8 cellular contexts compared by ENCODE assay signal in the genomic region with DNA sequence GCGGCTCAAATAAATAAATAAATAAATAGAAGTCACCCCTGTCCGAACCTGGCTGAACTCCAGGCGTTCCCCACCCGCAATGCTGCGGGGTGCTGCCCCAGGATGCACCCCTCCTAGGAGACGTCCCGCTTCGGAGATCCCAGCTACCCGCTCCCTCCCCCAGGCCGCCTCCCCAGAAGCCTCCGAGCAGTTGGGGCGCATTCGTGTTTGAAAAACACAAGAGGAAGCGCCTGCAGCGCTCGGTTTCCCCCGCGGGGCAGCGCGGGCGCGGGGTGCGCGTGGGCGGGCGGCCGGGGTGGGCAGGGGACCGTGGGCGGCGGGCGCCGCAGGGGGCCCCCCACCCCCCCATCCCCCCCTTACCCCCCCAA. TPM values are rescaled to one million over a fixed set of nuclear protein-coding genes. Genes with fewer than 3 reads are reported as not detected.
A peak's percentile ranks its signal among the peaks of the same experiment; 100 is the strongest.
DNase-seq lines count a peak whose midpoint lies in the region; ATAC-seq, FAIRE-seq and TF ChIP-seq lines count a peak whose summit lies in the region.

No MANE protein-coding gene starts in this region.

- H3K4me1 ChIP-seq in colonic mucosa (peaks cover 8% of the 10 kb centered on the region), HepG2 (ENCODE audit: insufficient read depth, low read length) (peaks cover 48% of the 10 kb centered on the region)

- POLR2A ChIA-PET in HepG2 (lab: Yijun Ruan, JAX), result interaction anchor here (1.0 to 3.0 kb wide), 13 partner anchors 8 to 188 kb away, joined by 3 to 55 read pairs (median 7); a partner anchor contains a TSS

- CTCF ChIA-PET in HepG2 (lab: Yijun Ruan, JAX; ENCODE audit: low intra/inter-chr PET ratio, low total read pairs), result no interaction called here

- DNase-seq in T-helper 2 cell (peak in 3 of 5 experiments; percentile 24 to 60 (median 39)), colonic mucosa (peak; percentile 64), HepG2 (ENCODE audit: low spot score) (no peak), NCI-H146 treated with DMSO at 0.1 percent for 48 hours (lab: John Stamatoyannopoulos, UW; ENCODE audit: unreplicated experiment) (no peak), HTR-8/SVneo (ENCODE audit: insufficient read length, low spot score) (no peak), KG1 (lab: John Stamatoyannopoulos, UW) (no peak)
- peak; percentile 38 for DNase-seq in stimulated activated naive CD8-positive, alpha-beta T cell treated with anti-CD3 and anti-CD28 coated beads, Interleukin-15, amount 100 ng/mL, for 72 hours

- no peak for TF ChIP-seq RAD21 in HepG2 (CRISPR knock-in tag; IDR thresholded peaks at IDR 0.05)

- peak overlapping the region; percentile 56 for H3K4me3 ChIP-seq in colonic mucosa
- peak overlapping the region; percentile 49 to 79 (median 53) for H3K4me3 ChIP-seq in HepG2 (replicated peaks in 1 of 3; ENCODE audit: insufficient read depth in 1 of 3, low read depth in 2 of 3, low read length in 3 of 3)

- peaks cover 11% of the 10 kb centered on the region for H3K27me3 Mint-ChIP-seq in stimulated activated naive CD8-positive, alpha-beta T cell treated with anti-CD3 and anti-CD28 coated beads, Interleukin-15, amount 100 ng/mL, for 72 hours

- no peak for FAIRE-seq in HepG2 (lab: Jason Lieb, UNC)
- FAIRE-seq in HTR-8/SVneo (lab: Jason Lieb, UNC), result no peak

- TF ChIP-seq POLR2A in HepG2 (IDR thresholded peaks at IDR 0.05; ENCODE audit: insufficient read depth in 1 of 2, low read depth in 2 of 2, low read length in 2 of 2), result no peak

- H3K4me2 ChIP-seq in HepG2 (ENCODE audit: low read depth, low read length), result peak overlapping the region; percentile 61

- H3K36me3 ChIP-seq in colonic mucosa, result no peaks in the 10 kb centered on the region
- no peaks in the 10 kb centered on the region for H3K36me3 ChIP-seq in HepG2 (replicated peaks in 1 of 2; ENCODE audit: control insufficient read depth in 1 of 2, insufficient read depth in 2 of 2, low read length in 2 of 2)

- H3K27ac Mint-ChIP-seq in stimulated activated naive CD8-positive, alpha-beta T cell treated with anti-CD3 and anti-CD28 coated beads, Interleukin-15, amount 100 ng/mL, for 72 hours, result peak overlapping the region; percentile 83 to 88

- H3K9me3 ChIP-seq in colonic mucosa (no peaks in the 10 kb centered on the region), HepG2 (ENCODE audit: low read length) (no peaks in the 10 kb centered on the region)

- H3K9ac ChIP-seq in colonic mucosa (ENCODE audit: low read depth in 2 of 2, low read length in 2 of 2) (peak overlapping the region; percentile 80 to 83), HepG2 (ENCODE audit: insufficient read depth, low read depth, low read length) (peak overlapping the region; percentile 42)

- H3K4me1 Mint-ChIP-seq in stimulated activated naive CD8-positive, alpha-beta T cell treated with anti-CD3 and anti-CD28 coated beads, Interleukin-15, amount 100 ng/mL, for 72 hours, result peaks cover 84% of the 10 kb centered on the region

- no TSS peak for BruUV-seq in HepG2 (replicated peaks; lab: Mats Ljungman, UMichigan)

- in situ Hi-C loops in HepG2 (cut with HindIII; ENCODE audit: extremely low pct_ligation_motif_present, low pct_unique_long_range_greater_than_20kb), result no loop called here

- no peak for TF ChIP-seq EP300 in HepG2 (IDR thresholded peaks at IDR 0.05; ENCODE audit: low read depth in 2 of 2, low read length in 2 of 2)
- no peak for TF ChIP-seq EP300 in HepG2 (CRISPR knock-in tag; IDR thresholded peaks at IDR 0.05; ENCODE audit: borderline replicate concordance)

- 58% methylated on average over 32 of the region's 32 CpGs for WGBS in HepG2 (ENCODE audit: low lambda C conversion rate)

- peak overlapping the region; percentile 78 to 89 for H3K4me3 Mint-ChIP-seq in stimulated activated naive CD8-positive, alpha-beta T cell treated with anti-CD3 and anti-CD28 coated beads, Interleukin-15, amount 100 ng/mL, for 72 hours

- H3K27me3 ChIP-seq in colonic mucosa, result no peaks in the 10 kb centered on the region
- H3K27me3 ChIP-seq in HepG2 (ENCODE audit: control insufficient read depth in 1 of 2, insufficient read depth in 2 of 2, low read length in 2 of 2), result no peaks in the 10 kb centered on the region; a peak in 1 of 5 replicates

- ATAC-seq in GM21723 (IDR thresholded peaks at IDR 0.05; ENCODE audit: unreplicated experiment) (peak; percentile 42), HepG2 (no peak)
- ATAC-seq in stimulated activated naive CD8-positive, alpha-beta T cell treated with anti-CD3 and anti-CD28 coated beads, Interleukin-15, amount 100 ng/mL, for 72 hours, result peak; percentile 61

- no peak for TF ChIP-seq CTCF in colonic mucosa (IDR thresholded peaks at IDR 0.05)
- no peak for TF ChIP-seq CTCF in HepG2 (CRISPR knock-in tag; IDR thresholded peaks at IDR 0.05)

- H2AFZ ChIP-seq in HepG2 (ENCODE audit: low read length), result no peak overlapping the region

- H3K27ac ChIP-seq in colonic mucosa (peak overlapping the region; percentile 80), HepG2 (ENCODE audit: extremely low read length, insufficient read depth, low read length) (no peak overlapping the region)

- H3K9me3 Mint-ChIP-seq in stimulated activated naive CD8-positive, alpha-beta T cell treated with anti-CD3 and anti-CD28 coated beads, Interleukin-15, amount 100 ng/mL, for 72 hours, result peaks cover 13% of the 10 kb centered on the region in 2 donors

- intact Hi-C loops in colonic mucosa (cut with DNase I), result no loop called here
- intact Hi-C loops in HepG2 (cut with micrococcal nuclease; ENCODE audit: unreplicated experiment), result loop anchor here (1.0 to 2.0 kb wide), 4 partner anchors 22 to 56 kb away; no protein-coding TSS in a partner anchor

- H3K79me2 ChIP-seq in HepG2 (ENCODE audit: insufficient read depth, low read length), result no peaks in the 10 kb centered on the region

- no peaks in the 10 kb centered on the region for H4K20me1 ChIP-seq in HepG2 (ENCODE audit: insufficient read depth, low read length)

TF ChIP-seq in HepG2, 621 proteins besides CTCF, POLR2A, EP300 and RAD21 (continues in another document):
- TF ChIP-seq AGO1 (IDR thresholded peaks at IDR 0.05; ENCODE audit: low read depth, low read length, poor library complexity, severe bottlenecking) (peak; percentile 34), NR1H2 (CRISPR knock-in tag; IDR thresholded peaks at IDR 0.05; ENCODE audit: borderline replicate concordance, low read depth) (no peak), KDM6A (CRISPR knock-in tag; IDR thresholded peaks at IDR 0.05; ENCODE audit: low read depth) (no peak), HNRNPLL (IDR thresholded peaks at IDR 0.05; ENCODE audit: low read depth, low read length, poor library complexity, severe bottlenecking) (peak; percentile 2), ZNF382 (CRISPR knock-in tag; IDR thresholded peaks at IDR 0.05; ENCODE audit: borderline replicate concordance) (no peak), ZFAT (CRISPR knock-in tag; conservative IDR thresholded peaks at IDR 0.05) (no peak), ZNF850 (CRISPR knock-in tag; conservative IDR thresholded peaks at IDR 0.05) (no peak)

RNA-seq across cellular contexts. Expression of a gene that starts 27.3 kb away (rescaled TPM):
- total RNA-seq in colonic mucosa (1 to 10 TPM; 5.5 to 6.5 TPM), HepG2 (2016; rRNA removed; fragmentation: Illumina TruSeq; extraction: Trizol) (7.2 and 9.8 TPM in 2 replicates)
- 0.61 and 0.71 TPM in 2 replicates for total RNA-seq in HepG2 (2016; cell fraction: cytosol; rRNA removed; fragmentation: Illumina TruSeq; extraction: Trizol; ENCODE audit: low read depth)
- 7.0 and 8.5 TPM in 2 replicates for total RNA-seq in HepG2 (2016; cell fraction: insoluble cytoplasmic fraction; rRNA removed; fragmentation: Illumina TruSeq; extraction: Trizol)
- total RNA-seq in HepG2 (2016; cell fraction: membrane; rRNA removed; fragmentation: Illumina TruSeq; extraction: Trizol), result 2.7 and 2.9 TPM in 2 replicates
- total RNA-seq in HepG2 (2016; cell fraction: nucleus; rRNA removed; fragmentation: Illumina TruSeq; extraction: Trizol), result 2.9 and 4.3 TPM in 2 replicates
- 32.5 and 36.7 TPM in 2 replicates for polyA plus RNA-seq in HepG2 (2011; rRNA removed)
- polyA plus RNA-seq in HepG2 (2011; cell fraction: cytosol; rRNA removed), result 23.5 and 30.7 TPM in 2 replicates
- 9.8 and 12.8 TPM in 2 replicates for polyA plus RNA-seq in HepG2 (2011; cell fraction: nucleus; rRNA removed)
- 6.6 and 9.0 TPM in 2 replicates for polyA plus RNA-seq in HepG2 (2012)
- 0.33 and 0.35 TPM in 2 replicates for polyA plus RNA-seq in HepG2 (2016; cell fraction: cytosol; fragmentation: Illumina TruSeq; extraction: Trizol; ENCODE audit: low read depth)
- 8.7 and 10.9 TPM in 2 replicates for polyA plus RNA-seq in HepG2 (2016; cell fraction: insoluble cytoplasmic fraction; fragmentation: Illumina TruSeq; extraction: Trizol; ENCODE audit: low read depth)
- 1.5 and 1.6 TPM in 2 replicates for polyA plus RNA-seq in HepG2 (2016; cell fraction: membrane; fragmentation: Illumina TruSeq; extraction: Trizol; ENCODE audit: low read depth)
- 5.0 and 5.4 TPM in 2 replicates for polyA plus RNA-seq in HepG2 (2016; cell fraction: nucleus; fragmentation: Illumina TruSeq; extraction: Trizol; ENCODE audit: insufficient read depth, low read depth)
- 0.21 and 49.0 TPM in 2 replicates for polyA minus RNA-seq in HepG2 (2011; rRNA and poly(A)+ RNA removed; ENCODE audit: low replicate concordance)
- 29.2 and 32.6 TPM in 2 replicates for polyA minus RNA-seq in HepG2 (2011; cell fraction: cytosol; rRNA and poly(A)+ RNA removed)
- polyA minus RNA-seq in HepG2 (2011; cell fraction: nucleus; rRNA and poly(A)+ RNA removed), result 13.3 and 18.3 TPM in 2 replicates

RNA-seq across cellular contexts. Expression of a gene that starts 34.2 kb away (rescaled TPM):
- total RNA-seq in colonic mucosa (100 to 1,000 TPM; 135 to 173 TPM), HepG2 (2016; rRNA removed; fragmentation: Illumina TruSeq; extraction: Trizol) (41.4 and 60.1 TPM in 2 replicates)
- 22.9 and 24.8 TPM in 2 replicates for total RNA-seq in HepG2 (2016; cell fraction: cytosol; rRNA removed; fragmentation: Illumina TruSeq; extraction: Trizol; ENCODE audit: low read depth)
- 40.1 and 52.3 TPM in 2 replicates for total RNA-seq in HepG2 (2016; cell fraction: insoluble cytoplasmic fraction; rRNA removed; fragmentation: Illumina TruSeq; extraction: Trizol)
- total RNA-seq in HepG2 (2016; cell fraction: membrane; rRNA removed; fragmentation: Illumina TruSeq; extraction: Trizol), result 38.4 and 42.1 TPM in 2 replicates
- total RNA-seq in HepG2 (2016; cell fraction: nucleus; rRNA removed; fragmentation: Illumina TruSeq; extraction: Trizol), result 23.4 and 26.0 TPM in 2 replicates
- 48.7 and 60.5 TPM in 2 replicates for polyA plus RNA-seq in HepG2 (2011; rRNA removed)
- 35.1 and 50.0 TPM in 2 replicates for polyA plus RNA-seq in HepG2 (2011; cell fraction: cytosol; rRNA removed)
- 16.6 and 20.7 TPM in 2 replicates for polyA plus RNA-seq in HepG2 (2011; cell fraction: nucleus; rRNA removed)
- 55.8 and 68.9 TPM in 2 replicates for polyA plus RNA-seq in HepG2 (2012)
- 37.2 and 40.1 TPM in 2 replicates for polyA plus RNA-seq in HepG2 (2016; cell fraction: cytosol; fragmentation: Illumina TruSeq; extraction: Trizol; ENCODE audit: low read depth)
- polyA plus RNA-seq in HepG2 (2016; cell fraction: insoluble cytoplasmic fraction; fragmentation: Illumina TruSeq; extraction: Trizol; ENCODE audit: low read depth), result 67.5 and 71.1 TPM in 2 replicates
- 42.6 and 44.3 TPM in 2 replicates for polyA plus RNA-seq in HepG2 (2016; cell fraction: membrane; fragmentation: Illumina TruSeq; extraction: Trizol; ENCODE audit: low read depth)
- 39.9 and 41.4 TPM in 2 replicates for polyA plus RNA-seq in HepG2 (2016; cell fraction: nucleus; fragmentation: Illumina TruSeq; extraction: Trizol; ENCODE audit: insufficient read depth, low read depth)
- 29.1 and 31.0 TPM in 2 replicates for polyA minus RNA-seq in HepG2 (2011; rRNA and poly(A)+ RNA removed; ENCODE audit: low replicate concordance)
- 46.4 and 51.7 TPM in 2 replicates for polyA minus RNA-seq in HepG2 (2011; cell fraction: cytosol; rRNA and poly(A)+ RNA removed)
- 32.6 and 44.3 TPM in 2 replicates for polyA minus RNA-seq in HepG2 (2011; cell fraction: nucleus; rRNA and poly(A)+ RNA removed)

Comparison
In these comparisons a context has a peak if more than half of its experiments do, and no peak if none do; other contexts are left out.
1. DNase-seq: peak in T-helper 2 cell (3 of 5), colonic mucosa (single experiment) and stimulated activated naive CD8-positive, alpha-beta T cell treated with anti-CD3 and anti-CD28 coated beads, Interleukin-15, amount 100 ng/mL, for 72 hours (2 of 2); none in HepG2 (single experiment), NCI-H146 treated with DMSO at 0.1 percent for 48 hours (single experiment), HTR-8/SVneo (single experiment) and KG1 (single experiment).